In the genomic region with DNA sequence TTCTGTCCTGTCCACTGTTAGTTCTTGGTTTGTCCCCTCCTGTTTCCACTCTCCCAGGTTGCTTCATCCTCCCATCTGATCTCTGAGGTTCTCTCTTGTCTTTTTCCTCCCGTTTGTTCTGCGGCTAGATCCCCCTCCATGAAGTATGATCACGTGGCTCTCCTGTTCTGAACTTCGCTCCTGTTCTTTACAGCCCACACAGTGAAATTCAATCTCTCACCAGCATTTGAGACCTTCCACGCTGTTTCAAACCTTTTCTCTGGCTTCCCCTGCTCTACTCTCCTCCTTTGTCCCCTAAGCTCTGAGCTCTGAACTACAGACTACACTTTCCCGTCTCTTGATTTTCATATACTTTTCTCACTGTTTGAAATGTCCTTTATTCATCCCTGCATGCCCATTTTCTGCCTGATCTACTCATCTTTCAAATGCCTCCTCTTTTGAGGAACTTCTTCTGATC, we compare ENCODE assay signal across 9 cellular contexts.
DNase-seq lines count a peak whose midpoint lies in the region; ATAC-seq and TF ChIP-seq lines count a peak whose summit lies in the region.
"Had no signal": no experiment of that assay in that cellular context is flagged by ENCODE, and none has a peak within 500 bp of the region (broad histone marks: within the 10 kb centered on the region; RNA-seq: fewer than 3 reads in every experiment).

No MANE protein-coding gene starts in this region.

- peak overlapping the region; percentile 18 for H3K4me3 ChIP-seq in A673 (ENCODE audit: low read depth, low read length, poor library complexity, severe bottlenecking)
- no peak overlapping the region for H3K4me3 ChIP-seq in mammary epithelial cell (replicated peaks in 1 of 3; ENCODE audit: insufficient read depth in 1 of 3, low read depth in 2 of 3, low read length in 3 of 3)
- H3K4me3 ChIP-seq in mesodermal cell (ENCODE audit: extremely low read depth, insufficient read depth, low read length, poor library complexity, severe bottlenecking), result no peak overlapping the region

- TF ChIP-seq CTCF in A673 (conservative IDR thresholded peaks at IDR 0.05; ENCODE audit: low read depth, low read length), result no peak
- TF ChIP-seq CTCF in mammary epithelial cell (conservative IDR thresholded peaks at IDR 0.05 in 1 of 2, IDR thresholded peaks at IDR 0.05 in 1 of 2; ENCODE audit: extremely low read depth in 1 of 2, insufficient read depth in 1 of 2, low read depth in 1 of 2, low read length in 2 of 2), result no peak

- H3K4me1 ChIP-seq in A673 (ENCODE audit: insufficient read depth, low read length, poor library complexity, severe bottlenecking) (peaks cover 39% of the 10 kb centered on the region), mammary epithelial cell (ENCODE audit: insufficient read depth, low read length) (peaks cover 42% of the 10 kb centered on the region), mesodermal cell (ENCODE audit: control insufficient read depth, insufficient read depth, low read length, poor library complexity, severe bottlenecking) (peaks cover 30% of the 10 kb centered on the region)

- H2AFZ ChIP-seq in mammary epithelial cell (ENCODE audit: low read depth, low read length), result peak overlapping the region; percentile 38

- H3K36me3 ChIP-seq in A673 (ENCODE audit: insufficient read depth, low read length, poor library complexity, severe bottlenecking), result no peaks in the 10 kb centered on the region
- H3K36me3 ChIP-seq in mammary epithelial cell (ENCODE audit: insufficient read depth, low read length), result no peaks in the 10 kb centered on the region
- no peaks in the 10 kb centered on the region for H3K36me3 ChIP-seq in mesodermal cell (ENCODE audit: control insufficient read depth, insufficient read depth, low read length)

- dilution Hi-C loops in mammary epithelial cell (cut with HindIII; ENCODE audit: low sequenced_read_pairs), result no loop called here

- intact Hi-C loops in A673 (cut with micrococcal nuclease; ENCODE audit: unreplicated experiment), result loop anchor here (5.0 kb wide), 1 partner anchor 80 kb away; no protein-coding TSS in a partner anchor
- intact Hi-C loops in mammary epithelial cell (cut with micrococcal nuclease), result loop anchor here (2.0 kb wide), 1 partner anchor 43 kb away; no protein-coding TSS in a partner anchor

- H3K27ac ChIP-seq in A673 (ENCODE audit: low read depth, low read length, poor library complexity, severe bottlenecking), result peak overlapping the region; percentile 73
- H3K27ac ChIP-seq in mammary epithelial cell (ENCODE audit: insufficient read depth, low read depth, low read length), result peak overlapping the region; percentile 73
- peak overlapping the region; percentile 93 for H3K27ac ChIP-seq in mesodermal cell (ENCODE audit: low read depth, low read length, severe bottlenecking)

- H4K20me1 ChIP-seq in mammary epithelial cell (ENCODE audit: insufficient read depth, low read length), result no peaks in the 10 kb centered on the region

- no peak overlapping the region for H3K9ac ChIP-seq in mammary epithelial cell (ENCODE audit: insufficient read depth, low read length)

- no peaks in the 10 kb centered on the region for H3K9me3 ChIP-seq in A673 (ENCODE audit: low read depth, low read length, poor library complexity, severe bottlenecking)
- no peaks in the 10 kb centered on the region for H3K9me3 ChIP-seq in mammary epithelial cell (replicated peaks; ENCODE audit: insufficient read depth, low read length)
- no peaks in the 10 kb centered on the region for H3K9me3 ChIP-seq in mesodermal cell (ENCODE audit: control insufficient read depth, low read length)

- in situ Hi-C loops in mammary epithelial cell (cut with MboI; ENCODE audit: low sequenced_read_pairs in 2 of 2), result loop anchor here in 1 of 2 donors (10.0 kb wide), 1 partner anchor 143 kb away; no protein-coding TSS in a partner anchor

- ATAC-seq in GM18858 (IDR thresholded peaks at IDR 0.05; ENCODE audit: unreplicated experiment) (no peak), HG02981 (IDR thresholded peaks at IDR 0.05; ENCODE audit: unreplicated experiment) (no peak), GM21619 (IDR thresholded peaks at IDR 0.05; ENCODE audit: unreplicated experiment) (no peak)

- POLR2A ChIA-PET in A673 (lab: Charles Lee; ENCODE audit: low non-redundant PET), result no interaction called here

- H3K79me2 ChIP-seq in mammary epithelial cell (ENCODE audit: insufficient read depth, low read length), result peaks cover 26% of the 10 kb centered on the region

- BruUV-seq in A673 (replicated peaks; lab: Mats Ljungman, UMichigan) (no TSS peak), mammary epithelial cell (replicated peaks; lab: Mats Ljungman, UMichigan) (no TSS peak)

- DNase-seq in A673 (ENCODE audit: low spot score) (peak; percentile 67), LHCN-M2 (ENCODE audit: low read depth) (peak; percentile 56), mammary epithelial cell (no peak), globus pallidus (ENCODE audit: low spot score) (no peak)
- DNase-seq: glutamatergic neuron had no signal

- WGBS in mammary epithelial cell (ENCODE audit: low coverage, missing lambda C conversion rate), result 74% methylated on average over 6 of the region's 6 CpGs
- WGBS in mesodermal cell (ENCODE audit: insufficient coverage in 2 of 2), 2 experiments, result 23 to 33% methylated on average over 6 of the region's 6 CpGs

- H3K4me2 ChIP-seq in mammary epithelial cell (ENCODE audit: insufficient read depth, low read depth, low read length), result peak overlapping the region; percentile 77

- H3K27me3 ChIP-seq in A673 (replicated peaks; ENCODE audit: insufficient read depth, low read depth, low read length, poor library complexity) (no peaks in the 10 kb centered on the region), mammary epithelial cell (ENCODE audit: insufficient read depth, low read length) (no peaks in the 10 kb centered on the region)

- CTCF ChIA-PET in A673 (lab: Charles Lee) (no interaction called here), mammary epithelial cell (lab: Charles Lee; ENCODE audit: low non-redundant PET) (interaction anchor here (0.6 kb wide), 1 partner anchor 1115 kb away, joined by 4 read pairs; no protein-coding TSS in a partner anchor)

Comparison
In these comparisons a context has a peak if more than half of its experiments do, and no peak if none do; other contexts are left out.
1. DNase-seq: peak in A673 (single experiment) and LHCN-M2 (single experiment); none in mammary epithelial cell (single experiment) and globus pallidus (single experiment).
2. Peak in every context shown above with its lines, with median percentiles within 50 percentile points of each other: H3K27ac ChIP-seq.